Comparison of ENCODE assay signal across 3 cellular contexts in the genomic region with DNA sequence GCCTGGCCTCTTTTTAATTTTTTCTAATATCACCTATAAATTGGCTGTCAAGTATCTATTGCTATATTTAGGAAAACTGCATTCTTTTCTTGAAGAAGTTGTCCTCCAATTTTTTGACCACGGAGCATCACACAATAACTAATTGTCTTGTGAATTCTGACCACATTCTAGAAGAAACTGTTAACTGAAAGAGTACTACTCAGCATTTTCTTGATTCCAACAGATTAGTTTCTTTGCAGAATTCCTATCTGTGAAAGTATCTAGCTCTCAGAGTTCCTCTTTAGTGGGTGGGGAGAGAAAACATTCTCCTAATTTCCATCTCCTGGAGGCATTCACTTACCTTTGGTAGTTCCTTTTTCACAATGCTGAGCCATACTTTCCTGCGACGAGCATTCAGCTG.
TF ChIP-seq lines count a peak whose summit lies in the region.

No MANE protein-coding gene starts in this region.

TF ChIP-seq in A549, 52 proteins besides CTCF, POLR2A, EP300 and RAD21:
- TF ChIP-seq ZFP36 (IDR thresholded peaks at IDR 0.05; ENCODE audit: borderline replicate concordance, partially characterized antibody): no peak
- peak; percentile 46 for TF ChIP-seq MAFK (IDR thresholded peaks at IDR 0.05; ENCODE audit: partially characterized antibody)
TF ChIP-seq in A549: peak in this region for 1.

TF ChIP-seq in IMR-90, 13 proteins besides CTCF, POLR2A, EP300 and RAD21:
- TF ChIP-seq MAFK (IDR thresholded peaks at IDR 0.05; ENCODE audit: low read depth, low read length) (peak; percentile 71), CHD1 (IDR thresholded peaks at IDR 0.05; ENCODE audit: low read depth, low read length) (no peak)

TF ChIP-seq in K562, 482 proteins besides CTCF, POLR2A, EP300 and RAD21:
- TF ChIP-seq SMAD2 (IDR thresholded peaks at IDR 0.05; ENCODE audit: low read depth, low read length) (no peak), BRCA1 (IDR thresholded peaks at IDR 0.05) (no peak), BRCA1 (CRISPR knock-in tag; IDR thresholded peaks at IDR 0.05) (no peak), BRD9 (IDR thresholded peaks at IDR 0.05; ENCODE audit: low read depth, partially characterized antibody) (no peak), FOXA1 (IDR thresholded peaks at IDR 0.05; ENCODE audit: borderline replicate concordance) (no peak), TGIF2 (CRISPR knock-in tag; IDR thresholded peaks at IDR 0.05) (no peak), MIER1 (IDR thresholded peaks at IDR 0.05; ENCODE audit: low read depth) (no peak), MAFK (IDR thresholded peaks at IDR 0.05; ENCODE audit: low read length) (peak; percentile 37; the same call in 1 of the 2 replicates), TEAD1 (CRISPR knock-in tag; IDR thresholded peaks at IDR 0.05) (no peak), CBX3 (IDR thresholded peaks at IDR 0.05; ENCODE audit: borderline replicate concordance in 1 of 2, low read length in 2 of 2) (no peak), FOS (IDR thresholded peaks at IDR 0.05; ENCODE audit: extremely low read depth, insufficient read length) (no peak), PURB (CRISPR knock-in tag; IDR thresholded peaks at IDR 0.05; ENCODE audit: low read depth) (no peak), ZNF124 (CRISPR knock-in tag; IDR thresholded peaks at IDR 0.05) (no peak), ZNF695 (CRISPR knock-in tag; IDR thresholded peaks at IDR 0.05) (no peak), MAFG (tag; conservative IDR thresholded peaks at IDR 0.05) (peak; percentile 28; the same call in 1 of the 2 replicates), SPI1 (IDR thresholded peaks at IDR 0.05; ENCODE audit: borderline replicate concordance, low read depth, low read length) (no peak), MAFF (IDR thresholded peaks at IDR 0.05; ENCODE audit: low read length) (peak; percentile 36; the same call in 1 of the 2 replicates), ZNF583 (CRISPR knock-in tag; IDR thresholded peaks at IDR 0.05) (no peak), LEF1 (IDR thresholded peaks at IDR 0.05) (no peak), MCM7 (IDR thresholded peaks at IDR 0.05) (no peak), C11orf30 (IDR thresholded peaks at IDR 0.05; ENCODE audit: low read depth) (peak; percentile 47), PYGO2 (tag; IDR thresholded peaks at IDR 0.05) (no peak), PCBP2 (IDR thresholded peaks at IDR 0.05; ENCODE audit: low read depth, low read length, poor library complexity, severe bottlenecking) (no peak), TRIM24 (IDR thresholded peaks at IDR 0.05) (no peak), ZNF316 (IDR thresholded peaks at IDR 0.05) (peak; percentile 65), ZNF140 (CRISPR knock-in tag; IDR thresholded peaks at IDR 0.05) (no peak), ZNF507 (tag; conservative IDR thresholded peaks at IDR 0.05) (no peak), ZBTB17 (CRISPR knock-in tag; IDR thresholded peaks at IDR 0.05) (no peak), PHB (CRISPR knock-in tag; IDR thresholded peaks at IDR 0.05) (no peak), ZNF12 (CRISPR knock-in tag; IDR thresholded peaks at IDR 0.05) (no peak), ZFP30 (CRISPR knock-in tag; IDR thresholded peaks at IDR 0.05; ENCODE audit: borderline replicate concordance) (no peak)
- TF ChIP-seq, protein P1, sequence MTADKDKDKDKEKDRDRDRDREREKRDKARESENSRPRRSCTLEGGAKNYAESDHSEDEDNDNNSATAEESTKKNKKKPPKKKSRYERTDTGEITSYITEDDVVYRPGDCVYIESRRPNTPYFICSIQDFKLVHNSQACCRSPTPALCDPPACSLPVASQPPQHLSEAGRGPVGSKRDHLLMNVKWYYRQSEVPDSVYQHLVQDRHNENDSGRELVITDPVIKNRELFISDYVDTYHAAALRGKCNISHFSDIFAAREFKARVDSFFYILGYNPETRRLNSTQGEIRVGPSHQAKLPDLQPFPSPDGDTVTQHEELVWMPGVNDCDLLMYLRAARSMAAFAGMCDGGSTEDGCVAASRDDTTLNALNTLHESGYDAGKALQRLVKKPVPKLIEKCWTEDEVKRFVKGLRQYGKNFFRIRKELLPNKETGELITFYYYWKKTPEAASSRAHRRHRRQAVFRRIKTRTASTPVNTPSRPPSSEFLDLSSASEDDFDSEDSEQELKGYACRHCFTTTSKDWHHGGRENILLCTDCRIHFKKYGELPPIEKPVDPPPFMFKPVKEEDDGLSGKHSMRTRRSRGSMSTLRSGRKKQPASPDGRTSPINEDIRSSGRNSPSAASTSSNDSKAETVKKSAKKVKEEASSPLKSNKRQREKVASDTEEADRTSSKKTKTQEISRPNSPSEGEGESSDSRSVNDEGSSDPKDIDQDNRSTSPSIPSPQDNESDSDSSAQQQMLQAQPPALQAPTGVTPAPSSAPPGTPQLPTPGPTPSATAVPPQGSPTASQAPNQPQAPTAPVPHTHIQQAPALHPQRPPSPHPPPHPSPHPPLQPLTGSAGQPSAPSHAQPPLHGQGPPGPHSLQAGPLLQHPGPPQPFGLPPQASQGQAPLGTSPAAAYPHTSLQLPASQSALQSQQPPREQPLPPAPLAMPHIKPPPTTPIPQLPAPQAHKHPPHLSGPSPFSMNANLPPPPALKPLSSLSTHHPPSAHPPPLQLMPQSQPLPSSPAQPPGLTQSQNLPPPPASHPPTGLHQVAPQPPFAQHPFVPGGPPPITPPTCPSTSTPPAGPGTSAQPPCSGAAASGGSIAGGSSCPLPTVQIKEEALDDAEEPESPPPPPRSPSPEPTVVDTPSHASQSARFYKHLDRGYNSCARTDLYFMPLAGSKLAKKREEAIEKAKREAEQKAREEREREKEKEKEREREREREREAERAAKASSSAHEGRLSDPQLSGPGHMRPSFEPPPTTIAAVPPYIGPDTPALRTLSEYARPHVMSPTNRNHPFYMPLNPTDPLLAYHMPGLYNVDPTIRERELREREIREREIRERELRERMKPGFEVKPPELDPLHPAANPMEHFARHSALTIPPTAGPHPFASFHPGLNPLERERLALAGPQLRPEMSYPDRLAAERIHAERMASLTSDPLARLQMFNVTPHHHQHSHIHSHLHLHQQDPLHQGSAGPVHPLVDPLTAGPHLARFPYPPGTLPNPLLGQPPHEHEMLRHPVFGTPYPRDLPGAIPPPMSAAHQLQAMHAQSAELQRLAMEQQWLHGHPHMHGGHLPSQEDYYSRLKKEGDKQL (CRISPR knock-in tag; IDR thresholded peaks at IDR 0.05; ENCODE audit: borderline replicate concordance): no peak
- TF ChIP-seq, protein P2, sequence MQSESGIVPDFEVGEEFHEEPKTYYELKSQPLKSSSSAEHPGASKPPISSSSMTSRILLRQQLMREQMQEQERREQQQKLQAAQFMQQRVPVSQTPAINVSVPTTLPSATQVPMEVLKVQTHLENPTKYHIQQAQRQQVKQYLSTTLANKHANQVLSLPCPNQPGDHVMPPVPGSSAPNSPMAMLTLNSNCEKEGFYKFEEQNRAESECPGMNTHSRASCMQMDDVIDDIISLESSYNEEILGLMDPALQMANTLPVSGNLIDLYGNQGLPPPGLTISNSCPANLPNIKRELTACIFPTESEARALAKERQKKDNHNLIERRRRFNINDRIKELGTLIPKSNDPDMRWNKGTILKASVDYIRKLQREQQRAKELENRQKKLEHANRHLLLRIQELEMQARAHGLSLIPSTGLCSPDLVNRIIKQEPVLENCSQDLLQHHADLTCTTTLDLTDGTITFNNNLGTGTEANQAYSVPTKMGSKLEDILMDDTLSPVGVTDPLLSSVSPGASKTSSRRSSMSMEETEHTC (IDR thresholded peaks at IDR 0.05): no peak
- TF ChIP-seq, protein P3, sequence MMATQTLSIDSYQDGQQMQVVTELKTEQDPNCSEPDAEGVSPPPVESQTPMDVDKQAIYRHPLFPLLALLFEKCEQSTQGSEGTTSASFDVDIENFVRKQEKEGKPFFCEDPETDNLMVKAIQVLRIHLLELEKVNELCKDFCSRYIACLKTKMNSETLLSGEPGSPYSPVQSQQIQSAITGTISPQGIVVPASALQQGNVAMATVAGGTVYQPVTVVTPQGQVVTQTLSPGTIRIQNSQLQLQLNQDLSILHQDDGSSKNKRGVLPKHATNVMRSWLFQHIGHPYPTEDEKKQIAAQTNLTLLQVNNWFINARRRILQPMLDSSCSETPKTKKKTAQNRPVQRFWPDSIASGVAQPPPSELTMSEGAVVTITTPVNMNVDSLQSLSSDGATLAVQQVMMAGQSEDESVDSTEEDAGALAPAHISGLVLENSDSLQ (IDR thresholded peaks at IDR 0.05): no peak
- TF ChIP-seq, protein P4, sequence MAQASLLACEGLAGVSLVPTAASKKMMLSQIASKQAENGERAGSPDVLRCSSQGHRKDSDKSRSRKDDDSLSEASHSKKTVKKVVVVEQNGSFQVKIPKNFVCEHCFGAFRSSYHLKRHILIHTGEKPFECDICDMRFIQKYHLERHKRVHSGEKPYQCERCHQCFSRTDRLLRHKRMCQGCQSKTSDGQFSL (CRISPR knock-in tag; IDR thresholded peaks at IDR 0.05): no peak
- TF ChIP-seq, protein P4 (tag; IDR thresholded peaks at IDR 0.05): no peak
- TF ChIP-seq, protein P5, sequence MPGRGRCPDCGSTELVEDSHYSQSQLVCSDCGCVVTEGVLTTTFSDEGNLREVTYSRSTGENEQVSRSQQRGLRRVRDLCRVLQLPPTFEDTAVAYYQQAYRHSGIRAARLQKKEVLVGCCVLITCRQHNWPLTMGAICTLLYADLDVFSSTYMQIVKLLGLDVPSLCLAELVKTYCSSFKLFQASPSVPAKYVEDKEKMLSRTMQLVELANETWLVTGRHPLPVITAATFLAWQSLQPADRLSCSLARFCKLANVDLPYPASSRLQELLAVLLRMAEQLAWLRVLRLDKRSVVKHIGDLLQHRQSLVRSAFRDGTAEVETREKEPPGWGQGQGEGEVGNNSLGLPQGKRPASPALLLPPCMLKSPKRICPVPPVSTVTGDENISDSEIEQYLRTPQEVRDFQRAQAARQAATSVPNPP (IDR thresholded peaks at IDR 0.05; ENCODE audit: borderline replicate concordance, insufficient read depth, insufficient read length): no peak
- TF ChIP-seq, protein P6, sequence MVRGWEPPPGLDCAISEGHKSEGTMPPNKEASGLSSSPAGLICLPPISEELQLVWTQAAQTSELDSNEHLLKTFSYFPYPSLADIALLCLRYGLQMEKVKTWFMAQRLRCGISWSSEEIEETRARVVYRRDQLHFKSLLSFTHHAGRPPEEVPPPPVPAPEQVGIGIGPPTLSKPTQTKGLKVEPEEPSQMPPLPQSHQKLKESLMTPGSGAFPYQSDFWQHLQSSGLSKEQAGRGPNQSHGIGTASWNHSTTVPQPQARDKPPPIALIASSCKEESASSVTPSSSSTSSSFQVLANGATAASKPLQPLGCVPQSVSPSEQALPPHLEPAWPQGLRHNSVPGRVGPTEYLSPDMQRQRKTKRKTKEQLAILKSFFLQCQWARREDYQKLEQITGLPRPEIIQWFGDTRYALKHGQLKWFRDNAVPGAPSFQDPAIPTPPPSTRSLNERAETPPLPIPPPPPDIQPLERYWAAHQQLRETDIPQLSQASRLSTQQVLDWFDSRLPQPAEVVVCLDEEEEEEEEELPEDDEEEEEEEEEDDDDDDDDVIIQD (CRISPR knock-in tag; IDR thresholded peaks at IDR 0.05): no peak
- TF ChIP-seq, protein P7, sequence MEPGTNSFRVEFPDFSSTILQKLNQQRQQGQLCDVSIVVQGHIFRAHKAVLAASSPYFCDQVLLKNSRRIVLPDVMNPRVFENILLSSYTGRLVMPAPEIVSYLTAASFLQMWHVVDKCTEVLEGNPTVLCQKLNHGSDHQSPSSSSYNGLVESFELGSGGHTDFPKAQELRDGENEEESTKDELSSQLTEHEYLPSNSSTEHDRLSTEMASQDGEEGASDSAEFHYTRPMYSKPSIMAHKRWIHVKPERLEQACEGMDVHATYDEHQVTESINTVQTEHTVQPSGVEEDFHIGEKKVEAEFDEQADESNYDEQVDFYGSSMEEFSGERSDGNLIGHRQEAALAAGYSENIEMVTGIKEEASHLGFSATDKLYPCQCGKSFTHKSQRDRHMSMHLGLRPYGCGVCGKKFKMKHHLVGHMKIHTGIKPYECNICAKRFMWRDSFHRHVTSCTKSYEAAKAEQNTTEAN (CRISPR knock-in tag; IDR thresholded peaks at IDR 0.05): no peak
- TF ChIP-seq, protein P8, sequence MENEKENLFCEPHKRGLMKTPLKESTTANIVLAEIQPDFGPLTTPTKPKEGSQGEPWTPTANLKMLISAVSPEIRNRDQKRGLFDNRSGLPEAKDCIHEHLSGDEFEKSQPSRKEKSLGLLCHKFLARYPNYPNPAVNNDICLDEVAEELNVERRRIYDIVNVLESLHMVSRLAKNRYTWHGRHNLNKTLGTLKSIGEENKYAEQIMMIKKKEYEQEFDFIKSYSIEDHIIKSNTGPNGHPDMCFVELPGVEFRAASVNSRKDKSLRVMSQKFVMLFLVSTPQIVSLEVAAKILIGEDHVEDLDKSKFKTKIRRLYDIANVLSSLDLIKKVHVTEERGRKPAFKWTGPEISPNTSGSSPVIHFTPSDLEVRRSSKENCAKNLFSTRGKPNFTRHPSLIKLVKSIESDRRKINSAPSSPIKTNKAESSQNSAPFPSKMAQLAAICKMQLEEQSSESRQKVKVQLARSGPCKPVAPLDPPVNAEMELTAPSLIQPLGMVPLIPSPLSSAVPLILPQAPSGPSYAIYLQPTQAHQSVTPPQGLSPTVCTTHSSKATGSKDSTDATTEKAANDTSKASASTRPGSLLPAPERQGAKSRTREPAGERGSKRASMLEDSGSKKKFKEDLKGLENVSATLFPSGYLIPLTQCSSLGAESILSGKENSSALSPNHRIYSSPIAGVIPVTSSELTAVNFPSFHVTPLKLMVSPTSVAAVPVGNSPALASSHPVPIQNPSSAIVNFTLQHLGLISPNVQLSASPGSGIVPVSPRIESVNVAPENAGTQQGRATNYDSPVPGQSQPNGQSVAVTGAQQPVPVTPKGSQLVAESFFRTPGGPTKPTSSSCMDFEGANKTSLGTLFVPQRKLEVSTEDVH (IDR thresholded peaks at IDR 0.05; ENCODE audit: low read depth, partially characterized antibody): no peak
- TF ChIP-seq, protein P9, sequence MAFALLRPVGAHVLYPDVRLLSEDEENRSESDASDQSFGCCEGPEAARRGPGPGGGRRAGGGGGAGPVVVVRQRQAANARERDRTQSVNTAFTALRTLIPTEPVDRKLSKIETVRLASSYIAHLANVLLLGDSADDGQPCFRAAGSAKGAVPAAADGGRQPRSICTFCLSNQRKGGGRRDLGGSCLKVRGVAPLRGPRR (CRISPR knock-in tag; IDR thresholded peaks at IDR 0.05): no peak
